1 cellular context compared by ENCODE assay signal in the genomic region with DNA sequence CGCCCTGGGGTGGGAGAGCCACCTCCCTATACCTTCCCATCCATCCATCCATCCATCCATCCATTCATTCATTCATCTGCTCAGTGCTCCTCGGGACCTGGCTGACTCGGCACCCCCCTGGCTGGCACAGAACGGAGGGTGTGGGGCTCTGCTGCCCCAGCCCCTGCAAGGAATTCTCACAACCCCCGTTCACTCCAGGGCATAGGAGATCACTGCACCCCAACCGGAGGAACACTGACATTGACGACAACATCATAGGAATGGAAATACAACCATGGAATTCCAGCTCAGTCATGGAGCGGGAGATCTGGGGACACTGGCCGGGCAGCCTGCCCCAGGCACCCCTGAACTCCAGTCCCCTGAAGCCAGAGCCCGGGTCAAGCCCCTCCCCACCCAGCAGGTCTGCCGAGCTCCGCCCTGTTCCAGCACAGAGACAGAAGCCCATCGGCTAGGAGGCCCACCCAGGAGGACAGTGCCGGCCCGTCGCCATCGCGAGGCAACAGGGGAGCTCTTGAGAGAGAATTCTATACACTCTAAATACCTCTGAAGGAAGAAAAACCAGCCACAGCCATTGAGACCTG.
TF ChIP-seq lines count a peak whose summit lies in the region.

No MANE protein-coding gene starts in this region.

TF ChIP-seq in WTC11, 78 proteins besides CTCF, POLR2A, EP300 and RAD21:
- no peak for TF ChIP-seq ZNF219 (CRISPR knock-in tag; IDR thresholded peaks at IDR 0.05; ENCODE audit: borderline replicate concordance)
- TF ChIP-seq, protein P1, sequence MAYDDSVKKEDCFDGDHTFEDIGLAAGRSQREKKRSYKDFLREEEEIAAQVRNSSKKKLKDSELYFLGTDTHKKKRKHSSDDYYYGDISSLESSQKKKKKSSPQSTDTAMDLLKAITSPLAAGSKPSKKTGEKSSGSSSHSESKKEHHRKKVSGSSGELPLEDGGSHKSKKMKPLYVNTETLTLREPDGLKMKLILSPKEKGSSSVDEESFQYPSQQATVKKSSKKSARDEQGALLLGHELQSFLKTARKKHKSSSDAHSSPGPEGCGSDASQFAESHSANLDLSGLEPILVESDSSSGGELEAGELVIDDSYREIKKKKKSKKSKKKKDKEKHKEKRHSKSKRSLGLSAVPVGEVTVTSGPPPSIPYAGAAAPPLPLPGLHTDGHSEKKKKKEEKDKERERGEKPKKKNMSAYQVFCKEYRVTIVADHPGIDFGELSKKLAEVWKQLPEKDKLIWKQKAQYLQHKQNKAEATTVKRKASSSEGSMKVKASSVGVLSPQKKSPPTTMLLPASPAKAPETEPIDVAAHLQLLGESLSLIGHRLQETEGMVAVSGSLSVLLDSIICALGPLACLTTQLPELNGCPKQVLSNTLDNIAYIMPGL (CRISPR knock-in tag; IDR thresholded peaks at IDR 0.05) = no peak
- no peak for TF ChIP-seq ZNF416 (CRISPR knock-in tag; IDR thresholded peaks at IDR 0.05)
- TF ChIP-seq, protein P2, sequence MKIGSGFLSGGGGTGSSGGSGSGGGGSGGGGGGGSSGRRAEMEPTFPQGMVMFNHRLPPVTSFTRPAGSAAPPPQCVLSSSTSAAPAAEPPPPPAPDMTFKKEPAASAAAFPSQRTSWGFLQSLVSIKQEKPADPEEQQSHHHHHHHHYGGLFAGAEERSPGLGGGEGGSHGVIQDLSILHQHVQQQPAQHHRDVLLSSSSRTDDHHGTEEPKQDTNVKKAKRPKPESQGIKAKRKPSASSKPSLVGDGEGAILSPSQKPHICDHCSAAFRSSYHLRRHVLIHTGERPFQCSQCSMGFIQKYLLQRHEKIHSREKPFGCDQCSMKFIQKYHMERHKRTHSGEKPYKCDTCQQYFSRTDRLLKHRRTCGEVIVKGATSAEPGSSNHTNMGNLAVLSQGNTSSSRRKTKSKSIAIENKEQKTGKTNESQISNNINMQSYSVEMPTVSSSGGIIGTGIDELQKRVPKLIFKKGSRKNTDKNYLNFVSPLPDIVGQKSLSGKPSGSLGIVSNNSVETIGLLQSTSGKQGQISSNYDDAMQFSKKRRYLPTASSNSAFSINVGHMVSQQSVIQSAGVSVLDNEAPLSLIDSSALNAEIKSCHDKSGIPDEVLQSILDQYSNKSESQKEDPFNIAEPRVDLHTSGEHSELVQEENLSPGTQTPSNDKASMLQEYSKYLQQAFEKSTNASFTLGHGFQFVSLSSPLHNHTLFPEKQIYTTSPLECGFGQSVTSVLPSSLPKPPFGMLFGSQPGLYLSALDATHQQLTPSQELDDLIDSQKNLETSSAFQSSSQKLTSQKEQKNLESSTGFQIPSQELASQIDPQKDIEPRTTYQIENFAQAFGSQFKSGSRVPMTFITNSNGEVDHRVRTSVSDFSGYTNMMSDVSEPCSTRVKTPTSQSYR (CRISPR knock-in tag; IDR thresholded peaks at IDR 0.05) = no peak
- no peak for TF ChIP-seq ELF4 (CRISPR knock-in tag; IDR thresholded peaks at IDR 0.05; ENCODE audit: low read depth)
- TF ChIP-seq TEAD4 (CRISPR knock-in tag; IDR thresholded peaks at IDR 0.05) = no peak
- no peak for TF ChIP-seq SP1 (CRISPR knock-in tag; conservative IDR thresholded peaks at IDR 0.05)
- TF ChIP-seq HMGA2 (CRISPR knock-in tag; IDR thresholded peaks at IDR 0.05) = no peak
- TF ChIP-seq, protein P3, sequence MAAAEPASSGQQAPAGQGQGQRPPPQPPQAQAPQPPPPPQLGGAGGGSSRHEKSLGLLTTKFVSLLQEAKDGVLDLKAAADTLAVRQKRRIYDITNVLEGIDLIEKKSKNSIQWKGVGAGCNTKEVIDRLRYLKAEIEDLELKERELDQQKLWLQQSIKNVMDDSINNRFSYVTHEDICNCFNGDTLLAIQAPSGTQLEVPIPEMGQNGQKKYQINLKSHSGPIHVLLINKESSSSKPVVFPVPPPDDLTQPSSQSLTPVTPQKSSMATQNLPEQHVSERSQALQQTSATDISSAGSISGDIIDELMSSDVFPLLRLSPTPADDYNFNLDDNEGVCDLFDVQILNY (CRISPR knock-in tag; IDR thresholded peaks at IDR 0.05) = no peak
